11 cellular contexts compared by ENCODE assay signal in genomic region chr4:18057821-18058533, GRCh38. TPM values are rescaled to one million over a fixed set of nuclear protein-coding genes. Genes with fewer than 3 reads are reported as not detected.
DNase-seq lines count a peak whose midpoint lies in the region; ATAC-seq and TF ChIP-seq lines count a peak whose summit lies in the region.
"Had no signal": no experiment of that assay in that cellular context is flagged by ENCODE, and none has a peak within 500 bp of the region (broad histone marks: within the 10 kb centered on the region; RNA-seq: fewer than 3 reads in every experiment).

No MANE protein-coding gene starts in this region.

- H3K79me2 ChIP-seq in Loucy (ENCODE audit: insufficient read depth, low read length): no peaks in the 10 kb centered on the region

- ATAC-seq in CD4-positive, CD25-positive, alpha-beta regulatory T cell (ENCODE audit: low read depth in 2 of 2): no peak
- ATAC-seq in GM19035 (IDR thresholded peaks at IDR 0.05; ENCODE audit: unreplicated experiment) (peak; percentile 73), HG02763 (IDR thresholded peaks at IDR 0.05; ENCODE audit: unreplicated experiment) (peak; percentile 59)

- H3K27ac Mint-ChIP-seq in CD4-positive, CD25-positive, alpha-beta regulatory T cell: no peak overlapping the region

- no peaks in the 10 kb centered on the region for H4K20me1 ChIP-seq in Loucy (ENCODE audit: insufficient read depth, low read length, poor library complexity, severe bottlenecking)

- no peak overlapping the region for H3K9ac ChIP-seq in Loucy (ENCODE audit: low read depth, low read length, poor library complexity, severe bottlenecking)

- H2AFZ ChIP-seq in Loucy (ENCODE audit: low read length): no peak overlapping the region

- no peak overlapping the region for H3K27ac ChIP-seq in CD4-positive, CD25-positive, alpha-beta regulatory T cell (ENCODE audit: insufficient read depth, low read length, poor library complexity, severe bottlenecking)
- H3K27ac ChIP-seq: epithelial cell of prostate, tibial artery had no signal

- TF ChIP-seq CTCF in Loucy (conservative IDR thresholded peaks at IDR 0.05; ENCODE audit: low read length): no peak

- H3K9me3 ChIP-seq in CD4-positive, CD25-positive, alpha-beta regulatory T cell (ENCODE audit: control insufficient read depth in 2 of 2, low read length in 2 of 2): no peaks in the 10 kb centered on the region
- H3K9me3 ChIP-seq in Loucy (ENCODE audit: insufficient read depth, low read depth, low read length): no peaks in the 10 kb centered on the region

- peaks cover 50% of the 10 kb centered on the region for H3K27me3 Mint-ChIP-seq in CD4-positive, CD25-positive, alpha-beta regulatory T cell

- no peaks in the 10 kb centered on the region for H3K36me3 ChIP-seq in CD4-positive, CD25-positive, alpha-beta regulatory T cell (ENCODE audit: control insufficient read depth, insufficient read depth, low read length)
- H3K36me3 ChIP-seq in Loucy (ENCODE audit: insufficient read depth, low read length) (no peaks in the 10 kb centered on the region), H7 (replicated peaks; ENCODE audit: control insufficient read depth, insufficient read depth, low read length) (no peaks in the 10 kb centered on the region)
- H3K36me3 ChIP-seq: tibial artery had no signal

- H3K9me2 ChIP-seq in Loucy (replicated peaks; ENCODE audit: low read depth, low read length): no peaks in the 10 kb centered on the region; the same call in 1 of the 2 replicates

- H3K4me3 Mint-ChIP-seq in CD4-positive, CD25-positive, alpha-beta regulatory T cell: peak overlapping the region in 3 of 4 donors; percentile 6 to 36 (median 20)

- H3K9me3 Mint-ChIP-seq in CD4-positive, CD25-positive, alpha-beta regulatory T cell: peaks cover 0 to 3% (median under 1%) of the 10 kb centered on the region in 7 donors

- H3K4me1 ChIP-seq in CD4-positive, CD25-positive, alpha-beta regulatory T cell (ENCODE audit: control insufficient read depth, insufficient read depth, low read length, poor library complexity, severe bottlenecking): peaks cover 15% of the 10 kb centered on the region
- no peaks in the 10 kb centered on the region for H3K4me1 ChIP-seq in Loucy (ENCODE audit: insufficient read depth, low read length, poor library complexity, severe bottlenecking)
- H3K4me1 ChIP-seq: tibial artery had no signal

- peaks cover 9 to 23% (median 16%) of the 10 kb centered on the region in 4 donors for H3K4me1 Mint-ChIP-seq in CD4-positive, CD25-positive, alpha-beta regulatory T cell

- H3K36me3 Mint-ChIP-seq in CD4-positive, CD25-positive, alpha-beta regulatory T cell: no peaks in the 10 kb centered on the region

- peak overlapping the region; percentile 57 for H3K4me2 ChIP-seq in Loucy (ENCODE audit: low read depth, low read length, poor library complexity, severe bottlenecking)

- H3F3A ChIP-seq in Loucy (ENCODE audit: low read depth): no peaks in the 10 kb centered on the region

- peaks cover 17% of the 10 kb centered on the region for H3K27me3 ChIP-seq in CD4-positive, CD25-positive, alpha-beta regulatory T cell (ENCODE audit: control insufficient read depth, insufficient read depth, low read length)
- H3K27me3 ChIP-seq in Loucy (ENCODE audit: insufficient read depth, low read length, poor library complexity, severe bottlenecking) (peaks cover 44% of the 10 kb centered on the region), H7 (ENCODE audit: control insufficient read depth, insufficient read depth, low read length) (no peaks in the 10 kb centered on the region)
- H3K27me3 ChIP-seq: tibial artery had no signal

- DNase-seq in CD4-positive, CD25-positive, alpha-beta regulatory T cell: no peak
- DNase-seq in DMS79 (lab: John Stamatoyannopoulos, UW) (no peak), H7 (no peak), NCI-H1436 (lab: John Stamatoyannopoulos, UW) (no peak)
- DNase-seq in activated naive CD4-positive, alpha-beta T cell treated with anti-CD3 and anti-CD28 coated beads, Interleukin-2, amount 50 U/mL, for 16 hours: no peak
- DNase-seq: NCI-H2171 treated with DMSO at 0.1 percent for 48 hours, tibial artery had no signal

- peak overlapping the region; percentile 59 for H3K4me3 ChIP-seq in CD4-positive, CD25-positive, alpha-beta regulatory T cell (ENCODE audit: low read depth, low read length)
- no peak overlapping the region for H3K4me3 ChIP-seq in Loucy (ENCODE audit: low read length, poor library complexity, severe bottlenecking)
- no peak overlapping the region for H3K4me3 ChIP-seq in H7 (ENCODE audit: insufficient read depth, low read depth, low read length)
- H3K4me3 ChIP-seq: tibial artery had no signal

RNA-seq across cellular contexts. Expression of gene LCORL, which starts 36.4 kb away (rescaled TPM):
- 11.3 TPM for total RNA-seq in CD4-positive, CD25-positive, alpha-beta regulatory T cell
- 10 to 100 TPM in 2 of 4 donors, 1 to 10 TPM in 2; 7.0 to 15.6 (median 10.3) TPM for polyA plus RNA-seq in CD4-positive, CD25-positive, alpha-beta regulatory T cell
- 12.4 and 21.4 TPM in 2 replicates for total RNA-seq in H7 (2014; rRNA removed; shearing (Covaris generic))

Comparison
In these comparisons a context has a peak if more than half of its experiments do, and no peak if none do; other contexts are left out.
1. ATAC-seq: peak in GM19035 (single experiment) and HG02763 (single experiment); none in CD4-positive, CD25-positive, alpha-beta regulatory T cell (0 of 2).